In the genomic region with DNA sequence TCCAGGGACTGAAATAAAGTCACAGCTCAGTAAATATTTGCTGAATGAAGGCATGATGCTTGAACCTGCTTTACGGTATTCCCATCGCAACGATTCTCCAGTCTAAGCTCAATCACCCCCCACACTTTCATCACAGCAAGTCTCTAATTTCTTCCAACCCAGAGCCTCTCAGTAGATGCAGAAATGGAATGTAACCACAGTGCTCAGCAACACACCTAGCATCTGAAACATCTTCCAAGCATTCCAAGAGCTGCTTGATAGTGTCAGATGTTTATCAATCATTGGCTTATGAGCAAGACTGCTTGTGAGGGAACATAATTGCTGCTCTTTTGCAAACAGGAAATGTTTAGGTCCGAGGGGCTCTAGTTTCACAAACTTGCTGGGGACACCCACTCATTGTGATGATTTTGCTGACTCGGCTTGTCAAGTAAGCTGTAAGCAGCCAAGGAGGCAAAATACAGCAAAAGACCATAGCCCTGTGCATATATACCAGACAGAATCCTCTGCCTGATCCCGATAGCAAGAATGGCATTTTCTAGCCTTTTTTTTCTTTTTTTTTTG, we compare ENCODE assay signal across 27 cellular contexts.
A peak's percentile ranks its signal among the peaks of the same experiment; 100 is the strongest.
DNase-seq lines count a peak whose midpoint lies in the region; ATAC-seq, FAIRE-seq and TF ChIP-seq lines count a peak whose summit lies in the region.
"Had no signal": no experiment of that assay in that cellular context is flagged by ENCODE, and none has a peak within 500 bp of the region (broad histone marks: within the 10 kb centered on the region; RNA-seq: fewer than 3 reads in every experiment).

No MANE protein-coding gene starts in this region.

- H3K9me3 ChIP-seq in HepG2 (ENCODE audit: low read length) (peaks cover 39% of the 10 kb centered on the region), right lobe of liver (no peaks in the 10 kb centered on the region), left ventricle myocardium inferior (replicated peaks) (no peaks in the 10 kb centered on the region)
- H3K9me3 ChIP-seq: Caco-2 had no signal

- FAIRE-seq in HepG2 (lab: Jason Lieb, UNC) (no peak), urothelium cell line (lab: Jason Lieb, UNC) (peak; percentile 53), frontal cortex (lab: Jason Lieb, UNC) (no peak)
- FAIRE-seq: GM12891 had no signal

- H4K20me1 ChIP-seq in HepG2 (ENCODE audit: insufficient read depth, low read length), result no peaks in the 10 kb centered on the region

- TF ChIP-seq EP300 in HepG2 (IDR thresholded peaks at IDR 0.05; ENCODE audit: low read depth in 2 of 2, low read length in 2 of 2), result no peak
- no peak for TF ChIP-seq EP300 in HepG2 (CRISPR knock-in tag; IDR thresholded peaks at IDR 0.05; ENCODE audit: borderline replicate concordance)

- intact Hi-C loops in HepG2 (cut with micrococcal nuclease; ENCODE audit: unreplicated experiment), result no loop called here
- intact Hi-C loops in right lobe of liver (cut with DNase I), result no loop called here
- intact Hi-C loops in left ventricle myocardium inferior (cut with micrococcal nuclease), result no loop called here

- POLR2A ChIA-PET in HepG2 (lab: Yijun Ruan, JAX), result no interaction called here

- WGBS in HepG2 (ENCODE audit: low lambda C conversion rate), result 45% methylated on average over 6 of the region's 6 CpGs
- WGBS in right lobe of liver (ENCODE audit: insufficient coverage, low coverage, low lambda C conversion rate, missing lambda C conversion rate), result 51% methylated on average over 5 of the region's 6 CpGs

- DNase-seq in HepG2 (ENCODE audit: low spot score) (no peak), right lobe of liver (no peak), choroid plexus epithelial cell (ENCODE audit: low read depth) (peak; percentile 28), kidney tubule cell (ENCODE audit: low spot score) (peak; percentile 75), urothelium cell line (ENCODE audit: low spot score) (no peak), left ventricle myocardium inferior (no peak), frontal cortex (ENCODE audit: low spot score in 2 of 2) (no peak)
- DNase-seq: AML-193; C1 segment of cervical spinal cord; Caco-2; CD4-positive, alpha-beta memory T cell; DMS 273 treated with DMSO at 0.1 percent for 48 hours; DMS79 treated with DMSO at 0.1 percent for 48 hours; GF-D8; H7; KG1; MM.1S; NCI-H1417; NCI-H1694; NCI-H2029 treated with DMSO at 0.1 percent for 48 hours; NCI-H2227 treated with DMSO at 0.1 percent for 48 hours; NCI-H69; SHP77 treated with DMSO at 0.1 percent for 48 hours had no signal

- TF ChIP-seq CTCF in HepG2 (CRISPR knock-in tag; IDR thresholded peaks at IDR 0.05) (no peak), right lobe of liver (IDR thresholded peaks at IDR 0.05) (no peak), choroid plexus epithelial cell (conservative IDR thresholded peaks at IDR 0.05; ENCODE audit: low read depth, low read length) (no peak), left ventricle myocardium inferior (IDR thresholded peaks at IDR 0.05; ENCODE audit: borderline replicate concordance) (no peak)

- in situ Hi-C loops in HepG2 (cut with HindIII; ENCODE audit: extremely low pct_ligation_motif_present, low pct_unique_long_range_greater_than_20kb), result no loop called here

- H3K4me2 ChIP-seq in HepG2 (ENCODE audit: low read depth, low read length), result no peak overlapping the region

- H3K27ac ChIP-seq in HepG2 (ENCODE audit: extremely low read length, insufficient read depth, low read length), result no peak overlapping the region
- H3K27ac ChIP-seq in right lobe of liver, result no peak overlapping the region
- no peak overlapping the region for H3K27ac ChIP-seq in left ventricle myocardium inferior (replicated peaks)
- H3K27ac ChIP-seq: 22Rv1 had no signal

- no peak for ATAC-seq in HepG2
- ATAC-seq in right lobe of liver, result no peak
- ATAC-seq in HG02588 (IDR thresholded peaks at IDR 0.05; ENCODE audit: unreplicated experiment), result no peak
- ATAC-seq: Panc1 had no signal

- H3K4me3 ChIP-seq in HepG2 (replicated peaks in 1 of 3; ENCODE audit: insufficient read depth in 1 of 3, low read depth in 2 of 3, low read length in 3 of 3), result no peak overlapping the region
- H3K4me3 ChIP-seq in right lobe of liver, result no peak overlapping the region
- H3K4me3 ChIP-seq in choroid plexus epithelial cell (ENCODE audit: low read depth, low read length), result no peak overlapping the region
- no peak overlapping the region for H3K4me3 ChIP-seq in left ventricle myocardium inferior

- H2AFZ ChIP-seq in HepG2 (ENCODE audit: low read length), result no peak overlapping the region

- H3K36me3 ChIP-seq in HepG2 (replicated peaks in 1 of 2; ENCODE audit: control insufficient read depth in 1 of 2, insufficient read depth in 2 of 2, low read length in 2 of 2), result no peaks in the 10 kb centered on the region
- H3K36me3 ChIP-seq in right lobe of liver, result no peaks in the 10 kb centered on the region
- H3K36me3 ChIP-seq in left ventricle myocardium inferior, result no peaks in the 10 kb centered on the region

- BruUV-seq in HepG2 (replicated peaks; lab: Mats Ljungman, UMichigan), result no TSS peak

- TF ChIP-seq RAD21 in HepG2 (CRISPR knock-in tag; IDR thresholded peaks at IDR 0.05), result no peak

- no peak overlapping the region for H3K9ac ChIP-seq in HepG2 (ENCODE audit: insufficient read depth, low read depth, low read length)

- TF ChIP-seq POLR2A in HepG2 (IDR thresholded peaks at IDR 0.05; ENCODE audit: insufficient read depth in 1 of 2, low read depth in 2 of 2, low read length in 2 of 2), result no peak
- no peak for TF ChIP-seq POLR2A in right lobe of liver (IDR thresholded peaks at IDR 0.05)

- H3K79me2 ChIP-seq in HepG2 (ENCODE audit: insufficient read depth, low read length), result no peaks in the 10 kb centered on the region

- H3K4me1 ChIP-seq in HepG2 (ENCODE audit: insufficient read depth, low read length), result no peaks in the 10 kb centered on the region
- H3K4me1 ChIP-seq in right lobe of liver, result no peaks in the 10 kb centered on the region
- no peaks in the 10 kb centered on the region for H3K4me1 ChIP-seq in left ventricle myocardium inferior
- H3K4me1 ChIP-seq: Caco-2 had no signal

- CTCF ChIA-PET in HepG2 (lab: Yijun Ruan, JAX; ENCODE audit: low intra/inter-chr PET ratio, low total read pairs), result no interaction called here

- H3K27me3 ChIP-seq in HepG2 (ENCODE audit: control insufficient read depth in 1 of 2, insufficient read depth in 2 of 2, low read length in 2 of 2) (no peaks in the 10 kb centered on the region), right lobe of liver (no peaks in the 10 kb centered on the region), left ventricle myocardium inferior (ENCODE audit: low read depth) (peaks cover 36% of the 10 kb centered on the region)

TF ChIP-seq in HepG2, 621 proteins besides CTCF, POLR2A, EP300 and RAD21:
- TF ChIP-seq MAFK (conservative IDR thresholded peaks at IDR 0.05 in 1 of 2, IDR thresholded peaks at IDR 0.05 in 1 of 2; ENCODE audit: low read length in 2 of 2) (peak; percentile 68 to 87), MAFF (IDR thresholded peaks at IDR 0.05; ENCODE audit: low read depth, low read length) (peak; percentile 78), REPIN1 (CRISPR knock-in tag; IDR thresholded peaks at IDR 0.05; ENCODE audit: borderline replicate concordance, low read depth) (no peak)

Comparison
In these comparisons a context has a peak if more than half of its experiments do, and no peak if none do; other contexts are left out.
1. DNase-seq: peak in choroid plexus epithelial cell (single experiment) and kidney tubule cell (single experiment); none in HepG2 (single experiment), right lobe of liver (0 of 3), urothelium cell line (single experiment), left ventricle myocardium inferior (single experiment) and frontal cortex (0 of 2).